In the genomic region with DNA sequence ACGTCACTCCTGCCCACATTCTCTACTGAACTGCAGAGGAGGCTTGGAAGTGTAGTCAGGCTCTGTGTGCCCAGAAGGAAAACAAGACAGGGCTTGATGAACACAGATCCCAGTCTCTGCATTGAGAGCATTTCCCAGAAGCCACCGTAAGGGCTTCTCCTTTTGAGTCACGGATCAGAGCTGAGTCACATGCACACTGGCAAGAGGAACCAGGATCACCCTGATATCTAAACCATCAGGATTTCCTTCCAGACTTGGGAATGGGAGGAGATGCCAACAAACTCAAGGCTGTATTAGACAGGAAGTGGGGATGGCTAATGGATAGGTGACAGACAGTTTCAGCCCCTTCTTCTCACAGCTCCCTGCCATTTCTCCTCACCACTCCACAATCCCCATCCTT, we compare ENCODE assay signal across 1 cellular context.
TF ChIP-seq lines count a peak whose summit lies in the region.

No MANE protein-coding gene starts in this region.

TF ChIP-seq in K562, 482 proteins besides CTCF, POLR2A, EP300 and RAD21:
- peak; percentile 75; the same call in 1 of the 2 replicates for TF ChIP-seq SPI1 (IDR thresholded peaks at IDR 0.05; ENCODE audit: borderline replicate concordance, low read depth, low read length)
- TF ChIP-seq ZC3H8 (IDR thresholded peaks at IDR 0.05) = no peak
- TF ChIP-seq, protein P1, sequence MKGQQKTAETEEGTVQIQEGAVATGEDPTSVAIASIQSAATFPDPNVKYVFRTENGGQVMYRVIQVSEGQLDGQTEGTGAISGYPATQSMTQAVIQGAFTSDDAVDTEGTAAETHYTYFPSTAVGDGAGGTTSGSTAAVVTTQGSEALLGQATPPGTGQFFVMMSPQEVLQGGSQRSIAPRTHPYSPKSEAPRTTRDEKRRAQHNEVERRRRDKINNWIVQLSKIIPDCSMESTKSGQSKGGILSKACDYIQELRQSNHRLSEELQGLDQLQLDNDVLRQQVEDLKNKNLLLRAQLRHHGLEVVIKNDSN (CRISPR knock-in tag; IDR thresholded peaks at IDR 0.05) = 0 out of 2 replicates have a peak, but pooled peaks have one; percentile 7
- no peak for TF ChIP-seq PHF21A (IDR thresholded peaks at IDR 0.05; ENCODE audit: borderline replicate concordance, low read depth)
- TF ChIP-seq FOSL1 (tag; conservative IDR thresholded peaks at IDR 0.05) = peak; percentile 60; the same call in 1 of the 2 replicates
- no peak for TF ChIP-seq ZNF57 (CRISPR knock-in tag; IDR thresholded peaks at IDR 0.05)
- no peak for TF ChIP-seq KLF13 (tag; IDR thresholded peaks at IDR 0.05; ENCODE audit: borderline replicate concordance, low read depth)
